7 cellular contexts compared by ENCODE assay signal in genomic region chr6:15365273-15365687, GRCh38.
A peak's percentile ranks its signal among the peaks of the same experiment; 100 is the strongest.
DNase-seq lines count a peak whose midpoint lies in the region; TF ChIP-seq lines count a peak whose summit lies in the region.

No MANE protein-coding gene starts in this region.

- H3K27me3 Mint-ChIP-seq in H9 (ENCODE audit: low read depth), result no peaks in the 10 kb centered on the region; the same call in 1 of the 2 replicates
- H3K27me3 Mint-ChIP-seq in activated CD4-positive, alpha-beta memory T cell treated with anti-CD3 and anti-CD28 coated beads, Interleukin-2, amount 10 ng/mL, durations not matched to agents 7 days and 5 days, result no peaks in the 10 kb centered on the region

- H3K9me3 ChIP-seq in H9 (ENCODE audit: control insufficient read depth, low read depth, low read length), result no peaks in the 10 kb centered on the region

- no peak overlapping the region for H3K56ac ChIP-seq in H9 (ENCODE audit: insufficient read length, low read depth, low read length)

- WGBS in H9 (ENCODE audit: extremely low coverage, insufficient read length, low lambda C conversion rate), result no CpG with 5 or more reads among the region's 13 CpGs

- no peaks in the 10 kb centered on the region for H3K27me3 ChIP-seq in H9 (ENCODE audit: insufficient read depth, low read length)

- POLR2A ChIA-PET in activated CD4-positive, alpha-beta memory T cell treated with anti-CD3 and anti-CD28 coated beads, Interleukin-2, amount 10 ng/mL, durations not matched to agents 7 days and 5 days (lab: Charles Lee), result no interaction called here

- H4K8ac ChIP-seq in H9 (replicated peaks; ENCODE audit: insufficient read length, low read depth, low read length), result no peak overlapping the region

- no peak overlapping the region for H4K91ac ChIP-seq in H9 (ENCODE audit: insufficient read length, low read depth, low read length)

- no peak overlapping the region for H2BK20ac ChIP-seq in H9 (ENCODE audit: low read depth, low read length, poor library complexity, severe bottlenecking)

- H2BK15ac ChIP-seq in H9 (ENCODE audit: low read depth, low read length), result no peak overlapping the region

- no peak overlapping the region for H3K4me3 ChIP-seq in epithelial cell of proximal tubule (ENCODE audit: low read depth, low read length)

- no peak for TF ChIP-seq CTCF in H9 (conservative IDR thresholded peaks at IDR 0.05)
- no peak for TF ChIP-seq CTCF in epithelial cell of proximal tubule (conservative IDR thresholded peaks at IDR 0.05; ENCODE audit: low read depth, low read length)

- no peaks in the 10 kb centered on the region for H4K20me1 ChIP-seq in H9 (ENCODE audit: control insufficient read depth, insufficient read depth, insufficient read length)

- H3K9ac ChIP-seq in H9 (ENCODE audit: extremely low read depth, insufficient read length, low read length), result no peak overlapping the region

- H3K27ac Mint-ChIP-seq in H9, result 0 out of 7 replicates have a peak overlapping the region, but pooled peaks of 1 of the 3 experiments have one; percentile 15
- H3K27ac Mint-ChIP-seq in activated CD4-positive, alpha-beta memory T cell treated with anti-CD3 and anti-CD28 coated beads, Interleukin-2, amount 10 ng/mL, durations not matched to agents 7 days and 5 days, result no peak overlapping the region

- H4K5ac ChIP-seq in H9 (ENCODE audit: insufficient read length, low read depth, low read length), result no peak overlapping the region

- no peak overlapping the region for H2AFZ ChIP-seq in H9 (ENCODE audit: low read length)

- H3K4me3 Mint-ChIP-seq in H9, result peak overlapping the region; percentile 18 to 56; a peak in 3 of 5 replicates
- H3K4me3 Mint-ChIP-seq in activated CD4-positive, alpha-beta memory T cell treated with anti-CD3 and anti-CD28 coated beads, Interleukin-2, amount 10 ng/mL, durations not matched to agents 7 days and 5 days, result no peak overlapping the region

- no peak overlapping the region for H2BK120ac ChIP-seq in H9 (ENCODE audit: low read depth, low read length, poor library complexity, severe bottlenecking)

- no peak overlapping the region for H2AK5ac ChIP-seq in H9 (ENCODE audit: insufficient read length, low read length)

- no peak overlapping the region for H3K27ac ChIP-seq in H9 (ENCODE audit: insufficient read length, low read depth, low read length)
- H3K27ac ChIP-seq in substantia nigra (ENCODE audit: low read depth, low read length, poor library complexity, severe bottlenecking), result no peak overlapping the region

- H3K4me1 ChIP-seq in H9 (ENCODE audit: insufficient read depth, low read length), result peaks cover 23% of the 10 kb centered on the region

- DNase-seq in H9 (peak; percentile 46), NCI-H446 treated with DMSO at 0.1 percent for 48 hours (lab: John Stamatoyannopoulos, UW) (peak; percentile 73), epithelial cell of proximal tubule (ENCODE audit: low read depth) (peak; percentile 27), myocyte (ENCODE audit: low read depth) (peak; percentile 86), substantia nigra (lab: John Stamatoyannopoulos, UW) (peak in 43 of 49 donors; percentile 14 to 90 (median 52)), GDM1 (lab: John Stamatoyannopoulos, UW) (no peak)
- DNase-seq in activated CD4-positive, alpha-beta memory T cell treated with anti-CD3 and anti-CD28 coated beads, Interleukin-2, amount 10 ng/mL, durations not matched to agents 7 days and 5 days, result peak; percentile 28

- peaks cover 23 to 34% of the 10 kb centered on the region in 2 experiments for H3K4me1 Mint-ChIP-seq in H9
- peaks cover 44% of the 10 kb centered on the region for H3K4me1 Mint-ChIP-seq in activated CD4-positive, alpha-beta memory T cell treated with anti-CD3 and anti-CD28 coated beads, Interleukin-2, amount 10 ng/mL, durations not matched to agents 7 days and 5 days

- no peak overlapping the region for H3K18ac ChIP-seq in H9 (ENCODE audit: insufficient read length, low read depth, low read length)

- CTCF ChIA-PET in activated CD4-positive, alpha-beta memory T cell treated with anti-CD3 and anti-CD28 coated beads, Interleukin-2, amount 10 ng/mL, durations not matched to agents 7 days and 5 days (lab: Charles Lee), result no interaction called here

- no peak overlapping the region for H3K4me2 ChIP-seq in H9 (ENCODE audit: insufficient read depth, insufficient read length, low read length)

- no peaks in the 10 kb centered on the region for H3K23me2 ChIP-seq in H9 (ENCODE audit: insufficient read length, low read depth, low read length, poor library complexity, severe bottlenecking)

- peaks cover 97% of the 10 kb centered on the region for H3K79me2 ChIP-seq in H9 (ENCODE audit: insufficient read depth, low read length)

- no peaks in the 10 kb centered on the region for H3K9me3 Mint-ChIP-seq in H9
- no peaks in the 10 kb centered on the region for H3K9me3 Mint-ChIP-seq in activated CD4-positive, alpha-beta memory T cell treated with anti-CD3 and anti-CD28 coated beads, Interleukin-2, amount 10 ng/mL, durations not matched to agents 7 days and 5 days

- no peaks in the 10 kb centered on the region; a peak in 1 of 7 replicates for H3K36me3 Mint-ChIP-seq in H9 (ENCODE audit: insufficient read depth in 1 of 3, low read depth in 3 of 3)
- H3K36me3 Mint-ChIP-seq in activated CD4-positive, alpha-beta memory T cell treated with anti-CD3 and anti-CD28 coated beads, Interleukin-2, amount 10 ng/mL, durations not matched to agents 7 days and 5 days (ENCODE audit: low read depth), result peaks cover 24% of the 10 kb centered on the region

- H2BK5ac ChIP-seq in H9 (ENCODE audit: insufficient read length, low read length), result no peak overlapping the region

- H3K4ac ChIP-seq in H9 (ENCODE audit: low read depth, low read length), result no peak overlapping the region

- H3T11ph ChIP-seq in H9 (ENCODE audit: low read length), result no peak overlapping the region

- H3K23ac ChIP-seq in H9 (ENCODE audit: insufficient read length, low read depth, low read length), result no peak overlapping the region

- H2BK12ac ChIP-seq in H9 (ENCODE audit: insufficient read length, low read depth, low read length), result no peak overlapping the region

- no peaks in the 10 kb centered on the region for H3K79me1 ChIP-seq in H9 (ENCODE audit: insufficient read depth, low read depth, low read length, poor library complexity, severe bottlenecking)

- no peak overlapping the region for H3K14ac ChIP-seq in H9 (ENCODE audit: insufficient read depth, low read length)
